1 cellular context compared by ENCODE assay signal in genomic region chr1:23699280-23700179, GRCh38.
TF ChIP-seq lines count a peak whose summit lies in the region.

No MANE protein-coding gene starts in this region.

TF ChIP-seq in WTC11, 78 proteins besides CTCF, POLR2A, EP300 and RAD21 (continued from another document):
- peak; percentile 22; the same call in 1 of the 2 replicates for TF ChIP-seq ERG (CRISPR knock-in tag; IDR thresholded peaks at IDR 0.05)
- TF ChIP-seq ATF1 (CRISPR knock-in tag; IDR thresholded peaks at IDR 0.05), result no peak
- TF ChIP-seq STAT6 (CRISPR knock-in tag; conservative IDR thresholded peaks at IDR 0.05; ENCODE audit: low read depth), result no peak
- TF ChIP-seq OVOL2 (CRISPR knock-in tag; IDR thresholded peaks at IDR 0.05; ENCODE audit: borderline replicate concordance), result no peak
- 0 out of 2 replicates have a peak, but pooled peaks have one; percentile 63 for TF ChIP-seq PRRX2 (CRISPR knock-in tag; IDR thresholded peaks at IDR 0.05)
